Comparison of ENCODE assay signal across 8 cellular contexts in genomic region chr16:66521951-66522771, GRCh38. TPM values are rescaled to one million over a fixed set of nuclear protein-coding genes. Genes with fewer than 3 reads are reported as not detected.
DNase-seq lines count a peak whose midpoint lies in the region; ATAC-seq lines count a peak whose summit lies in the region.

No MANE protein-coding gene starts in this region.

- intact Hi-C loops in left colon (cut with DNase I, micrococcal nuclease) = no loop called here

- H3K4me3 Mint-ChIP-seq in activated naive CD8-positive, alpha-beta T cell treated with anti-CD3 and anti-CD28 coated beads, Interleukin-2, amount 50 U/mL, for 24 hours = peak overlapping the region; percentile 59

- DNase-seq in SW 1271 (lab: John Stamatoyannopoulos, UW) (peak; percentile 49 to 83), left colon (peak; percentile 60 to 79), NCI-H510A (lab: John Stamatoyannopoulos, UW) (no peak)
- peak; percentile 96 for DNase-seq in activated naive CD8-positive, alpha-beta T cell treated with anti-CD3 and anti-CD28 coated beads, Interleukin-2, amount 50 U/mL, for 24 hours
- peak; percentile 98 for DNase-seq in stimulated activated CD8-positive, alpha-beta memory T cell treated with anti-CD3 and anti-CD28 coated beads, Interleukin-4, amount 100 ng/mL, for 48 hours

- ATAC-seq in GM18519 (IDR thresholded peaks at IDR 0.05; ENCODE audit: low FRiP score, unreplicated experiment) = peak; percentile 53
- peak; percentile 40 for ATAC-seq in HG03103 (IDR thresholded peaks at IDR 0.05; ENCODE audit: low read depth, unreplicated experiment)
- peak; percentile 95 for ATAC-seq in activated naive CD8-positive, alpha-beta T cell treated with anti-CD3 and anti-CD28 coated beads, Interleukin-2, amount 50 U/mL, for 24 hours
- ATAC-seq in left colon = peak; percentile 18
- no peak for ATAC-seq in HG02840 (IDR thresholded peaks at IDR 0.05; ENCODE audit: low FRiP score, unreplicated experiment)

- no peaks in the 10 kb centered on the region for H3K36me3 Mint-ChIP-seq in activated naive CD8-positive, alpha-beta T cell treated with anti-CD3 and anti-CD28 coated beads, Interleukin-2, amount 50 U/mL, for 24 hours (ENCODE audit: low read depth)

- peak overlapping the region; percentile 94 for H3K27ac Mint-ChIP-seq in activated naive CD8-positive, alpha-beta T cell treated with anti-CD3 and anti-CD28 coated beads, Interleukin-2, amount 50 U/mL, for 24 hours

- peaks cover 87% of the 10 kb centered on the region for H3K4me1 Mint-ChIP-seq in activated naive CD8-positive, alpha-beta T cell treated with anti-CD3 and anti-CD28 coated beads, Interleukin-2, amount 50 U/mL, for 24 hours

- H3K9me3 Mint-ChIP-seq in activated naive CD8-positive, alpha-beta T cell treated with anti-CD3 and anti-CD28 coated beads, Interleukin-2, amount 50 U/mL, for 24 hours = no peaks in the 10 kb centered on the region

- peaks cover 2% of the 10 kb centered on the region for H3K27me3 Mint-ChIP-seq in activated naive CD8-positive, alpha-beta T cell treated with anti-CD3 and anti-CD28 coated beads, Interleukin-2, amount 50 U/mL, for 24 hours

RNA-seq across cellular contexts. Expression of gene TK2, which starts 27.8 kb away (rescaled TPM):
- 10 to 100 TPM; 14.5 to 19.2 TPM for total RNA-seq in left colon

RNA-seq across cellular contexts. Expression of gene CKLF, which starts 30.2 kb away (rescaled TPM):
- 10 to 100 TPM; 27.5 to 31.8 TPM for total RNA-seq in left colon

RNA-seq across cellular contexts. Expression of gene CMTM1, which starts 44.1 kb away (rescaled TPM):
- total RNA-seq in left colon = 1 to 10 TPM; 3.4 to 4.9 TPM

RNA-seq across cellular contexts. Expression of gene CMTM2, which starts 57.1 kb away (rescaled TPM):
- not detected for total RNA-seq in left colon
